ENCODE assay signal across 10 cellular contexts in the genomic region with DNA sequence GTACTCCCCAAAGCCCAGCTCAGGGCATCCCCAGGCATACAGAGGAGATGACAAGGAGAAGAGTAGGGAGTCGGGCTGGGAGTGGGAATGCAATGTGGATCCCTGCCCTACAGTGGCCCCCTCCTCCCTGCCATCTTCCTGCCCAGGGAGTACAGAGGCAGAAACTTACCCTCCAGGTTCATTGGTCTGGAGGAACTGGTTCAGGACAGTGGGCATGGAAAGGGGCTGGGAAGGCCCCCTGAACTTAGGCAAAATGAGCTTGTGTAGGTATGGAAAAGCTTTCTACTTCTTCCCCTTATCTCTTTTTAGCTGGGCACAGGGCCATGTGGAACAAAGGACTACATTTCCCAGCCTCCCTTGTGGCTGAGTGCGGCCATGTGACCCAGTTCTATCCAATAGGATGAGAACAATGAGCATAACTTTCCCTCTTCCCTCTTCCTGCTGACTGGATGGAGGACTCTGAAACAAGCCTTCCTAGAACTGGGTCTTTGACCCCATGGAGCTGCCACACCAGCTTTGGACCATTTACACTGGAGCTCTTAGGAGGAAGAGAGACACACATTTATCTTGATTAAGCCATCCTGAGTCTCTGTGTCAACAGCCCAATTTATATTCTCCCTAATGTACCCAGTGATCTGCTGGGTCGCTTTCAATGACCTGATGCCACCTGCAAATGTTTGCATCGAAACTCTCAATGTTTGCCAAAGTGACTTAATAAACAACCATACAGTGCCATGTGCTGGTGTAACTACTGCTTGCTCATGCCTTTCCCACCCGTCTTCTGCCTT. TPM values are rescaled to one million over a fixed set of nuclear protein-coding genes. Genes with fewer than 3 reads are reported as not detected.
DNase-seq lines count a peak whose midpoint lies in the region; ATAC-seq, FAIRE-seq and TF ChIP-seq lines count a peak whose summit lies in the region.
"Had no signal": no experiment of that assay in that cellular context is flagged by ENCODE, and none has a peak within 500 bp of the region (broad histone marks: within the 10 kb centered on the region; RNA-seq: fewer than 3 reads in every experiment).

No MANE protein-coding gene starts in this region.

- H3K4me3 Mint-ChIP-seq in activated CD4-positive, alpha-beta memory T cell treated with anti-CD3 and anti-CD28 coated beads for 36 hours, result no peak overlapping the region

- no peak for TF ChIP-seq CTCF in pancreas (IDR thresholded peaks at IDR 0.05)

- intact Hi-C loops in activated CD4-positive, alpha-beta memory T cell treated with anti-CD3 and anti-CD28 coated beads for 36 hours (cut with micrococcal nuclease), result loop anchor here (5.0 kb wide), 2 partner anchors 337 to 403 kb away; partner anchors contain the start of genes C9orf78, FUBP3 and USP20
- intact Hi-C loops in pancreas (cut with DNase I), result no loop called here

- peak overlapping the region; percentile 4 for H3K27ac Mint-ChIP-seq in activated CD4-positive, alpha-beta memory T cell treated with anti-CD3 and anti-CD28 coated beads for 36 hours

- no peaks in the 10 kb centered on the region for H3K27me3 ChIP-seq in pancreas
- H3K27me3 ChIP-seq: ovary had no signal

- H3K9me3 Mint-ChIP-seq in activated CD4-positive, alpha-beta memory T cell treated with anti-CD3 and anti-CD28 coated beads for 36 hours, result no peaks in the 10 kb centered on the region

- H3K27me3 Mint-ChIP-seq in activated CD4-positive, alpha-beta memory T cell treated with anti-CD3 and anti-CD28 coated beads for 36 hours, result no peaks in the 10 kb centered on the region

- no peak overlapping the region for H3K4me3 ChIP-seq in pancreas
- H3K4me3 ChIP-seq: ovary had no signal

- ATAC-seq in HG03108 (IDR thresholded peaks at IDR 0.05; ENCODE audit: unreplicated experiment) (peak; percentile 34), pancreas (peak; percentile 67 to 85 (median 84)), HG03439 (IDR thresholded peaks at IDR 0.05; ENCODE audit: unreplicated experiment) (no peak)

- no peaks in the 10 kb centered on the region for H3K36me3 ChIP-seq in pancreas
- H3K36me3 ChIP-seq: ovary had no signal

- H3K4me1 ChIP-seq in pancreas, result no peaks in the 10 kb centered on the region

- POLR2A ChIA-PET in activated CD4-positive, alpha-beta memory T cell treated with anti-CD3 and anti-CD28 coated beads for 36 hours (lab: Charles Lee), result interaction anchor here (0.8 to 1.3 kb wide), 2 partner anchors 112 to 133 kb away, joined by 4 to 8 read pairs; no protein-coding TSS in a partner anchor

- CTCF ChIA-PET in activated CD4-positive, alpha-beta memory T cell treated with anti-CD3 and anti-CD28 coated beads for 36 hours (lab: Charles Lee), result interaction anchor here (0.7 to 10.4 kb wide), 6 partner anchors 112 to 503 kb away, joined by 3 to 146 read pairs (median 4); no protein-coding TSS in a partner anchor

- WGBS in pancreas, 2 donors, result 62 to 69% methylated on average over 5 of the region's 5 CpGs

- no peaks in the 10 kb centered on the region for H3K9me3 ChIP-seq in pancreas
- H3K9me3 ChIP-seq: ovary had no signal

- H3K27ac ChIP-seq in pancreas, result no peak overlapping the region
- H3K27ac ChIP-seq: ovary had no signal

- FAIRE-seq in frontal cortex (lab: Jason Lieb, UNC) (no peak), pancreas (lab: Jason Lieb, UNC) (no peak)

- H3K36me3 Mint-ChIP-seq in activated CD4-positive, alpha-beta memory T cell treated with anti-CD3 and anti-CD28 coated beads for 36 hours, result no peaks in the 10 kb centered on the region

- peaks cover 39% of the 10 kb centered on the region for H3K4me1 Mint-ChIP-seq in activated CD4-positive, alpha-beta memory T cell treated with anti-CD3 and anti-CD28 coated beads for 36 hours (ENCODE audit: low read depth)

- peak; percentile 26 for DNase-seq in DMS79 (lab: John Stamatoyannopoulos, UW)
- DNase-seq in NCI-H524 (lab: John Stamatoyannopoulos, UW), result peak; percentile 58 to 69
- peak; percentile 58 for DNase-seq in activated CD4-positive, alpha-beta memory T cell treated with anti-CD3 and anti-CD28 coated beads for 36 hours
- peak; percentile 55 to 61 for DNase-seq in frontal cortex (ENCODE audit: low spot score in 2 of 2)
- DNase-seq in pancreas, result peak in 3 of 6 donors; percentile 51 to 70 (median 52)
- no peak for DNase-seq in cortex of kidney (lab: John Stamatoyannopoulos, UW)

RNA-seq across cellular contexts. Expression of gene HMCN2, which starts 25.0 kb away (rescaled TPM):
- not detected for total RNA-seq in activated CD4-positive, alpha-beta memory T cell treated with anti-CD3 and anti-CD28 coated beads for 36 hours
- under 0.01 TPM for total RNA-seq in frontal cortex
- total RNA-seq in pancreas, result 1 to 10 TPM in 1 of 6 donors, under 1 TPM in 5; 0.41 to 1.2 (median 0.61) TPM
- 1 to 10 TPM; 2.7 to 5.3 TPM for polyA plus RNA-seq in pancreas
- total RNA-seq: T-helper 1 cell treated with Interleukin-12 subunit alpha and Interleukin-12 subunit beta and Interleukin-4 antibody, amounts not matched to agents 30 ng/mL and 1 ng/mL, for 36 hours had no signal
